Comparison of ENCODE assay signal across 9 cellular contexts in genomic region chr6:90083891-90084290, GRCh38.
DNase-seq lines count a peak whose midpoint lies in the region; ATAC-seq lines count a peak whose summit lies in the region.
"Had no signal": no experiment of that assay in that cellular context is flagged by ENCODE, and none has a peak within 500 bp of the region (broad histone marks: within the 10 kb centered on the region; RNA-seq: fewer than 3 reads in every experiment).

No MANE protein-coding gene starts in this region.

- ATAC-seq in GM18499 (IDR thresholded peaks at IDR 0.05; ENCODE audit: insufficient read depth, unreplicated experiment) (peak; percentile 65), HG02759 (IDR thresholded peaks at IDR 0.05; ENCODE audit: unreplicated experiment) (peak; percentile 64), Right ventricle myocardium superior (ENCODE audit: poor library complexity) (no peak)

- intact Hi-C loops in Right ventricle myocardium superior (cut with DNase I), result no loop called here

- DNase-seq in SKM-1 treated with dmso at 0.1 percent for 144 hours (lab: John Stamatoyannopoulos, UW; ENCODE audit: unreplicated experiment) (peak; percentile 83), germinal center (ENCODE audit: low spot score) (peak; percentile 62), medulla oblongata (ENCODE audit: extremely low spot score) (no peak), Right ventricle myocardium superior (no peak), dermis blood vessel endothelial cell (no peak), NCI-H146 treated with DMSO at 0.1 percent for 48 hours (lab: John Stamatoyannopoulos, UW; ENCODE audit: unreplicated experiment) (no peak)
- DNase-seq: nucleus accumbens had no signal

Comparison
In these comparisons a context has a peak if more than half of its experiments do, and no peak if none do; other contexts are left out.
1. DNase-seq: peak in SKM-1 treated with dmso at 0.1 percent for 144 hours (single experiment) and germinal center (single experiment); none in medulla oblongata (single experiment), Right ventricle myocardium superior (single experiment), dermis blood vessel endothelial cell (single experiment) and NCI-H146 treated with DMSO at 0.1 percent for 48 hours (single experiment).